ENCODE assay signal across 4 cellular contexts in the genomic region with DNA sequence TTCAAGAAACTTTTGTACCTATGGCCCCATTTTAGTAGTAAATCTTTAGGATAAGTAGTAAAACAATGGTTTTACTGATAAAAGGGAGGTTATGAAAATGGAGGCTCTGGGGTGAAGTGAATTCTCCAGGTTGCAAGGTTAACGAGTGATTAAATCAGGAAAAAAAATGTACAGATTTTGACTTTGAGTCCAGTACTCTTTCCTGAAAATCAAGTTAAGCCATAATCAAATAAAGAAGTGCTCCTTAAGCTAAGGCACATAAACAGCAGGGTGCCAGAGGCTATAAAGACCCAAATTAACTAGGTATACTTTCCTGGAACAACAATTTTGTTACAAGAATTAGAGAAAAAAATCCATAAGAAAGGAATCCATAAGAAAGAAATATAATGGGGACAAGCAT.
"Had no signal": no experiment of that assay in that cellular context is flagged by ENCODE, and none has a peak within 500 bp of the region (broad histone marks: within the 10 kb centered on the region; RNA-seq: fewer than 3 reads in every experiment).

No MANE protein-coding gene starts in this region.

- H3K4me3 ChIP-seq: GM23338, K562 had no signal

- DNase-seq: HCEC 1CT, IMR-90 had no signal
